8 cellular contexts compared by ENCODE assay signal in the genomic region with DNA sequence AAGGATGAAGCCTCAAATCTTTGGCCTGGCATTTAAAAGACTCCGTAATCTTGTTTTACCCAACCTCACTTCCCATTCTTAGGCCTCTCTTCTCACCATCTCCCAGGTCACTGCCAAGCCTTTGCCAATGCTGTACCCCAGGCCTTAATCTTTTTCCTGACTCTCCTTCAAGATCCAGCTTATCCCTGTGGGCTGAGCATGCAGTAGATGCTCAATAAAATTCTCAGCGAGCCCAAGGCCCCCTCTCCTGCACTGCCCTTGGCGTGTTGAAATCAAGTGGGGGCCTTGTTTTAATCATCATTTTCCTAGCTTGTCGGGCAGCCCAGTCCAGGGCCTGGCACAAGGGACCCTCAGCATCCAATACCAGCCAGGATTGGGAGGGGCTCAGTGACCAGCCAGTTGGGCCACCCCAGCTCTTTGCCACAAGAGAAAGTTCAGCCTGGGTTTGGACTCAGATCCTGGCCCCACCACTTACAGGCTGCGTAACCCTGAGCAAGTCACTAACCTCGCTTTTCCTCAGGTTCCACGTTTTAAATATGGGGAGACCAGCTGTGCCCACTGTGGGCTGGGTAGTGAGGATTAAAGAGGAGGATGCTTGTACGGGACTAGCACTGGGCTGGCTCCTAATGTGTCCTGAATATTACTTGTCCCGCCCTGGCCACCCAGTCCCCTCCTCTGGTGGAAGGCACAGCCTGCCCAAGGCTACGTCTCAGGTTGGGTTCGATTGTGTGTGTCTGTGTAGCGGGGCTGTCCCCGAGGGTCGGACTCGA. TPM values are rescaled to one million over a fixed set of nuclear protein-coding genes. Genes with fewer than 3 reads are reported as not detected.
DNase-seq lines count a peak whose midpoint lies in the region; ATAC-seq, FAIRE-seq and TF ChIP-seq lines count a peak whose summit lies in the region.

No MANE protein-coding gene starts in this region.

- H3K4me3 Mint-ChIP-seq in naive B cell, result peak overlapping the region in 6 of 8 donors; percentile 9 to 96 (median 94)

- H3K9me3 Mint-ChIP-seq in naive B cell, result no peaks in the 10 kb centered on the region

- H3K27ac ChIP-seq in A549, result peak overlapping the region; percentile 100
- H3K27ac ChIP-seq in HUES6 (ENCODE audit: low read depth, low read length), result peak overlapping the region; percentile 60
- H3K27ac ChIP-seq in caudate nucleus (ENCODE audit: low read depth, low read length), result peak overlapping the region; percentile 96

- peak overlapping the region; percentile 71 for H3K9ac ChIP-seq in HUES6 (ENCODE audit: low read length)

- 74% methylated on average over 8 of the region's 15 CpGs for WGBS in A549 (ENCODE audit: missing lambda C conversion rate)

- peaks cover 0 to 3% (median 0%) of the 10 kb centered on the region in 3 donors for H3K27me3 Mint-ChIP-seq in naive B cell

- peak overlapping the region in 5 of 6 donors; percentile 17 to 97 (median 91) for H3K27ac Mint-ChIP-seq in naive B cell

- no peak for FAIRE-seq in A549 (lab: Jason Lieb, UNC)

- TF ChIP-seq EP300 in A549 (IDR thresholded peaks at IDR 0.05), result no peak

- TF ChIP-seq RAD21 in A549 (conservative IDR thresholded peaks at IDR 0.05 in 1 of 2, IDR thresholded peaks at IDR 0.05 in 1 of 2), result no peak

- no peaks in the 10 kb centered on the region for H3K27me3 ChIP-seq in HUES6 (ENCODE audit: control insufficient read depth, insufficient read depth, low read length)

- H3K4me1 ChIP-seq in A549 (peaks cover 26% of the 10 kb centered on the region), HUES6 (ENCODE audit: control insufficient read depth, insufficient read depth, low read length) (peaks cover 17% of the 10 kb centered on the region; the same call in 1 of the 2 replicates)

- TF ChIP-seq POLR2A in A549 (IDR thresholded peaks at IDR 0.05; ENCODE audit: low read length), result no peak

- POLR2A ChIA-PET in A549 (lab: Yijun Ruan, JAX), result no interaction called here

- H3K9me3 ChIP-seq in A549 (no peaks in the 10 kb centered on the region), HUES6 (ENCODE audit: control insufficient read depth, insufficient read depth, low read depth, low read length) (no peaks in the 10 kb centered on the region)

- no peaks in the 10 kb centered on the region for H3K36me3 Mint-ChIP-seq in naive B cell

- peaks cover 29% of the 10 kb centered on the region for H3K36me3 ChIP-seq in HUES6 (ENCODE audit: control insufficient read depth, insufficient read depth, low read length)

- TF ChIP-seq CTCF in A549 (IDR thresholded peaks at IDR 0.05), result no peak

- ATAC-seq in A549 (no peak; a peak in 1 of 6 replicates), naive B cell (ENCODE audit: low read depth in 2 of 2) (no peak), HG03280 (IDR thresholded peaks at IDR 0.05; ENCODE audit: unreplicated experiment) (no peak), GM21390 (IDR thresholded peaks at IDR 0.05; ENCODE audit: unreplicated experiment) (no peak)

- H3K4me3 ChIP-seq in A549 (peak overlapping the region; percentile 96), HUES6 (ENCODE audit: low read depth, low read length) (peak overlapping the region; percentile 99)

- DNase-seq in A549 (ENCODE audit: low read depth in 1 of 2, low spot score in 1 of 2) (no peak), caudate nucleus (lab: John Stamatoyannopoulos, UW) (no peak), naive B cell (no peak), NCI-H2196 (lab: John Stamatoyannopoulos, UW; ENCODE audit: unreplicated experiment) (no peak), NCI-H2171 treated with DMSO at 0.1 percent for 48 hours (lab: John Stamatoyannopoulos, UW) (no peak)

- H3K4me1 Mint-ChIP-seq in naive B cell, result peaks cover 11 to 20% (median 18%) of the 10 kb centered on the region in 3 donors

- CTCF ChIA-PET in A549 (lab: Yijun Ruan, JAX), result no interaction called here

- H3K4me2 ChIP-seq in A549, result peak overlapping the region; percentile 79

TF ChIP-seq in A549, 52 proteins besides CTCF, POLR2A, EP300 and RAD21:
- no peak for TF ChIP-seq HEYL (CRISPR knock-in tag; IDR thresholded peaks at IDR 0.05)
- TF ChIP-seq KDM1A (IDR thresholded peaks at IDR 0.05; ENCODE audit: low read depth), result no peak
- TF ChIP-seq, protein P1, sequence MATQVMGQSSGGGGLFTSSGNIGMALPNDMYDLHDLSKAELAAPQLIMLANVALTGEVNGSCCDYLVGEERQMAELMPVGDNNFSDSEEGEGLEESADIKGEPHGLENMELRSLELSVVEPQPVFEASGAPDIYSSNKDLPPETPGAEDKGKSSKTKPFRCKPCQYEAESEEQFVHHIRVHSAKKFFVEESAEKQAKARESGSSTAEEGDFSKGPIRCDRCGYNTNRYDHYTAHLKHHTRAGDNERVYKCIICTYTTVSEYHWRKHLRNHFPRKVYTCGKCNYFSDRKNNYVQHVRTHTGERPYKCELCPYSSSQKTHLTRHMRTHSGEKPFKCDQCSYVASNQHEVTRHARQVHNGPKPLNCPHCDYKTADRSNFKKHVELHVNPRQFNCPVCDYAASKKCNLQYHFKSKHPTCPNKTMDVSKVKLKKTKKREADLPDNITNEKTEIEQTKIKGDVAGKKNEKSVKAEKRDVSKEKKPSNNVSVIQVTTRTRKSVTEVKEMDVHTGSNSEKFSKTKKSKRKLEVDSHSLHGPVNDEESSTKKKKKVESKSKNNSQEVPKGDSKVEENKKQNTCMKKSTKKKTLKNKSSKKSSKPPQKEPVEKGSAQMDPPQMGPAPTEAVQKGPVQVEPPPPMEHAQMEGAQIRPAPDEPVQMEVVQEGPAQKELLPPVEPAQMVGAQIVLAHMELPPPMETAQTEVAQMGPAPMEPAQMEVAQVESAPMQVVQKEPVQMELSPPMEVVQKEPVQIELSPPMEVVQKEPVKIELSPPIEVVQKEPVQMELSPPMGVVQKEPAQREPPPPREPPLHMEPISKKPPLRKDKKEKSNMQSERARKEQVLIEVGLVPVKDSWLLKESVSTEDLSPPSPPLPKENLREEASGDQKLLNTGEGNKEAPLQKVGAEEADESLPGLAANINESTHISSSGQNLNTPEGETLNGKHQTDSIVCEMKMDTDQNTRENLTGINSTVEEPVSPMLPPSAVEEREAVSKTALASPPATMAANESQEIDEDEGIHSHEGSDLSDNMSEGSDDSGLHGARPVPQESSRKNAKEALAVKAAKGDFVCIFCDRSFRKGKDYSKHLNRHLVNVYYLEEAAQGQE (IDR thresholded peaks at IDR 0.05), result no peak
- TF ChIP-seq BHLHE40 (IDR thresholded peaks at IDR 0.05; ENCODE audit: low read depth, low read length), result no peak
- no peak for TF ChIP-seq ELK1 (IDR thresholded peaks at IDR 0.05; ENCODE audit: low read depth, low read length)
- TF ChIP-seq NPAS2 (CRISPR knock-in tag; IDR thresholded peaks at IDR 0.05; ENCODE audit: borderline replicate concordance), result no peak
- TF ChIP-seq ZSCAN20 (CRISPR knock-in tag; IDR thresholded peaks at IDR 0.05), result no peak
- TF ChIP-seq CHD4 (IDR thresholded peaks at IDR 0.05; ENCODE audit: borderline replicate concordance), result no peak
- TF ChIP-seq NFE2L2 (conservative IDR thresholded peaks at IDR 0.05; ENCODE audit: low read length), result no peak
- TF ChIP-seq HOXB13 (CRISPR knock-in tag; IDR thresholded peaks at IDR 0.05; ENCODE audit: low read depth), result no peak
- no peak for TF ChIP-seq POLR2AphosphoS2 (conservative IDR thresholded peaks at IDR 0.05; ENCODE audit: low read length)
- TF ChIP-seq HDAC2 (IDR thresholded peaks at IDR 0.05), result no peak
- TF ChIP-seq ZNF302 (CRISPR knock-in tag; IDR thresholded peaks at IDR 0.05), result no peak
- TF ChIP-seq SMC3 (IDR thresholded peaks at IDR 0.05), result no peak
- TF ChIP-seq HOXA7 (CRISPR knock-in tag; IDR thresholded peaks at IDR 0.05), result no peak
- no peak for TF ChIP-seq CBX8 (IDR thresholded peaks at IDR 0.05)
- TF ChIP-seq, protein P2, sequence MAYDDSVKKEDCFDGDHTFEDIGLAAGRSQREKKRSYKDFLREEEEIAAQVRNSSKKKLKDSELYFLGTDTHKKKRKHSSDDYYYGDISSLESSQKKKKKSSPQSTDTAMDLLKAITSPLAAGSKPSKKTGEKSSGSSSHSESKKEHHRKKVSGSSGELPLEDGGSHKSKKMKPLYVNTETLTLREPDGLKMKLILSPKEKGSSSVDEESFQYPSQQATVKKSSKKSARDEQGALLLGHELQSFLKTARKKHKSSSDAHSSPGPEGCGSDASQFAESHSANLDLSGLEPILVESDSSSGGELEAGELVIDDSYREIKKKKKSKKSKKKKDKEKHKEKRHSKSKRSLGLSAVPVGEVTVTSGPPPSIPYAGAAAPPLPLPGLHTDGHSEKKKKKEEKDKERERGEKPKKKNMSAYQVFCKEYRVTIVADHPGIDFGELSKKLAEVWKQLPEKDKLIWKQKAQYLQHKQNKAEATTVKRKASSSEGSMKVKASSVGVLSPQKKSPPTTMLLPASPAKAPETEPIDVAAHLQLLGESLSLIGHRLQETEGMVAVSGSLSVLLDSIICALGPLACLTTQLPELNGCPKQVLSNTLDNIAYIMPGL (CRISPR knock-in tag; IDR thresholded peaks at IDR 0.05; ENCODE audit: borderline replicate concordance), result no peak
- TF ChIP-seq JUN (IDR thresholded peaks at IDR 0.05), result no peak
- no peak for TF ChIP-seq ZC3H11A (IDR thresholded peaks at IDR 0.05)
TF ChIP-seq in A549: peak in this region for 0.

RNA-seq across cellular contexts. Expression of gene YWHAH, which starts 0.9 kb away (rescaled TPM):
- polyA plus RNA-seq in A549 (2011; rRNA removed) (113 and 137 TPM in 2 replicates), A549 (2017; fragmentation: RNase III; extraction: RNeasy Plus Mini Kit Qiagen cat#74134 plus additional on column Dnase treatment) (91.9 to 102 TPM (median 97.5 TPM) in 3 replicates), naive B cell (ENCODE audit: low read depth in 6 of 6) (10 to 100 TPM; 35.2 to 81.0 (median 55.7) TPM)
- 110 and 125 TPM in 2 replicates for polyA plus RNA-seq in A549 (2012; cell fraction: cytosol; rRNA removed)
- 45.7 and 49.0 TPM in 2 replicates for polyA plus RNA-seq in A549 (2012; cell fraction: nucleus; rRNA removed)
- polyA minus RNA-seq in A549 (2011; rRNA and poly(A)+ RNA removed), result 62.2 and 63.2 TPM in 2 replicates
